Comparison of ENCODE assay signal across 9 cellular contexts in genomic region chr14:21913759-21914158, GRCh38.
DNase-seq lines count a peak whose midpoint lies in the region; ATAC-seq, FAIRE-seq and TF ChIP-seq lines count a peak whose summit lies in the region.
"Had no signal": no experiment of that assay in that cellular context is flagged by ENCODE, and none has a peak within 500 bp of the region (broad histone marks: within the 10 kb centered on the region; RNA-seq: fewer than 3 reads in every experiment).

No MANE protein-coding gene starts in this region.

- H3K4me1 ChIP-seq in astrocyte (ENCODE audit: insufficient read depth, low read length), result no peaks in the 10 kb centered on the region

- H3K9ac ChIP-seq in astrocyte (ENCODE audit: low read length), result no peak overlapping the region

- H3K4me3 Mint-ChIP-seq in T-helper 2 cell treated with Interferon-gamma antibody and Interleukin-4, amounts not matched to agents 5 μg/mL and 100 μg/mL, for 36 hours, result peak overlapping the region; percentile 70
- H3K4me3 Mint-ChIP-seq in astrocyte (ENCODE audit: unreplicated experiment), result no peak overlapping the region

- no peaks in the 10 kb centered on the region for H3K9me3 ChIP-seq in AG04450 (ENCODE audit: control insufficient read depth, insufficient read depth, low read length)
- no peaks in the 10 kb centered on the region for H3K9me3 ChIP-seq in astrocyte (ENCODE audit: insufficient read depth, low read depth, low read length)
- H3K9me3 ChIP-seq: tibial artery had no signal

- FAIRE-seq in astrocyte (lab: Jason Lieb, UNC), result peak; percentile 60

- ATAC-seq in GM18511 (IDR thresholded peaks at IDR 0.05; ENCODE audit: unreplicated experiment), result peak; percentile 67

- no peaks in the 10 kb centered on the region for H3K79me2 ChIP-seq in astrocyte (ENCODE audit: insufficient read depth, low read length)

- H3K4me3 ChIP-seq in AG04450 (ENCODE audit: low read depth, low read length) (no peak overlapping the region), astrocyte (ENCODE audit: insufficient read depth, low read depth, low read length) (no peak overlapping the region)
- H3K4me3 ChIP-seq: tibial artery had no signal

- H3K4me2 ChIP-seq in astrocyte (ENCODE audit: low read length), result no peak overlapping the region

- H3K9me3 Mint-ChIP-seq in T-helper 2 cell treated with Interferon-gamma antibody and Interleukin-4, amounts not matched to agents 5 μg/mL and 100 μg/mL, for 36 hours, result no peaks in the 10 kb centered on the region
- no peaks in the 10 kb centered on the region for H3K9me3 Mint-ChIP-seq in astrocyte (ENCODE audit: unreplicated experiment)

- POLR2A ChIA-PET in AG04450 (lab: Yijun Ruan, JAX), result no interaction called here

- no peaks in the 10 kb centered on the region for H3K36me3 ChIP-seq in astrocyte (ENCODE audit: insufficient read depth, low read length)
- H3K36me3 ChIP-seq: tibial artery had no signal

- H3K27ac ChIP-seq in AG04450 (ENCODE audit: low read depth, low read length) (no peak overlapping the region), astrocyte (ENCODE audit: low read depth, low read length) (no peak overlapping the region)
- H3K27ac ChIP-seq: tibial artery had no signal

- peaks cover 3% of the 10 kb centered on the region for H3K27me3 Mint-ChIP-seq in T-helper 2 cell treated with Interferon-gamma antibody and Interleukin-4, amounts not matched to agents 5 μg/mL and 100 μg/mL, for 36 hours (ENCODE audit: low read depth)
- H3K27me3 Mint-ChIP-seq in astrocyte (ENCODE audit: low read depth, unreplicated experiment), result no peaks in the 10 kb centered on the region

- H3K27me3 ChIP-seq in AG04450 (ENCODE audit: control insufficient read depth, insufficient read depth, low read length) (no peaks in the 10 kb centered on the region), astrocyte (ENCODE audit: insufficient read depth, low read length) (no peaks in the 10 kb centered on the region)
- H3K27me3 ChIP-seq: tibial artery had no signal

- CTCF ChIA-PET in AG04450 (lab: Charles Lee), result interaction anchor here (0.6 to 2.0 kb wide), 8 partner anchors 9 to 80 kb away, joined by 3 to 12 read pairs (median 4); no protein-coding TSS in a partner anchor

- no peak overlapping the region for H2AFZ ChIP-seq in astrocyte (ENCODE audit: low read depth, low read length)

- TF ChIP-seq CTCF in AG04450 (IDR thresholded peaks at IDR 0.05; ENCODE audit: low read depth, low read length), result peak; percentile 53
- TF ChIP-seq CTCF in astrocyte (IDR thresholded peaks at IDR 0.05; ENCODE audit: insufficient read depth, low read depth, low read length), result peak; percentile 48

- peak overlapping the region; percentile 62 for H3K27ac Mint-ChIP-seq in T-helper 2 cell treated with Interferon-gamma antibody and Interleukin-4, amounts not matched to agents 5 μg/mL and 100 μg/mL, for 36 hours
- no peak overlapping the region for H3K27ac Mint-ChIP-seq in astrocyte (ENCODE audit: unreplicated experiment)

- no peaks in the 10 kb centered on the region for H4K20me1 ChIP-seq in astrocyte (ENCODE audit: insufficient read depth, low read length)

- peaks cover 54% of the 10 kb centered on the region for H3K4me1 Mint-ChIP-seq in T-helper 2 cell treated with Interferon-gamma antibody and Interleukin-4, amounts not matched to agents 5 μg/mL and 100 μg/mL, for 36 hours (ENCODE audit: low read depth)
- H3K4me1 Mint-ChIP-seq in astrocyte (ENCODE audit: low read depth, unreplicated experiment), result peaks cover 6% of the 10 kb centered on the region

- DNase-seq in AG04450 (ENCODE audit: low read depth, low spot score) (peak; percentile 1), NAMALWA (ENCODE audit: low spot score) (peak; percentile 92), astrocyte (ENCODE audit: low read depth) (peak; percentile 1), iris pigment epithelial cell (ENCODE audit: low read depth) (peak; percentile 85), 8988T (no peak)
- DNase-seq in T-helper 2 cell treated with Interferon-gamma antibody and Interleukin-4, amounts not matched to agents 5 μg/mL and 100 μg/mL, for 36 hours (ENCODE audit: low spot score), result peak; percentile 84
- DNase-seq in stimulated activated CD4-positive, alpha-beta T cell treated with anti-CD3 and anti-CD28 coated beads, Interleukin-4, amount 100 ng/mL, for 1 hour, result peak; percentile 62

- no peaks in the 10 kb centered on the region for H3K36me3 Mint-ChIP-seq in T-helper 2 cell treated with Interferon-gamma antibody and Interleukin-4, amounts not matched to agents 5 μg/mL and 100 μg/mL, for 36 hours (ENCODE audit: low read depth)
- no peaks in the 10 kb centered on the region for H3K36me3 Mint-ChIP-seq in astrocyte (ENCODE audit: low read depth, unreplicated experiment)
